In the genomic region with DNA sequence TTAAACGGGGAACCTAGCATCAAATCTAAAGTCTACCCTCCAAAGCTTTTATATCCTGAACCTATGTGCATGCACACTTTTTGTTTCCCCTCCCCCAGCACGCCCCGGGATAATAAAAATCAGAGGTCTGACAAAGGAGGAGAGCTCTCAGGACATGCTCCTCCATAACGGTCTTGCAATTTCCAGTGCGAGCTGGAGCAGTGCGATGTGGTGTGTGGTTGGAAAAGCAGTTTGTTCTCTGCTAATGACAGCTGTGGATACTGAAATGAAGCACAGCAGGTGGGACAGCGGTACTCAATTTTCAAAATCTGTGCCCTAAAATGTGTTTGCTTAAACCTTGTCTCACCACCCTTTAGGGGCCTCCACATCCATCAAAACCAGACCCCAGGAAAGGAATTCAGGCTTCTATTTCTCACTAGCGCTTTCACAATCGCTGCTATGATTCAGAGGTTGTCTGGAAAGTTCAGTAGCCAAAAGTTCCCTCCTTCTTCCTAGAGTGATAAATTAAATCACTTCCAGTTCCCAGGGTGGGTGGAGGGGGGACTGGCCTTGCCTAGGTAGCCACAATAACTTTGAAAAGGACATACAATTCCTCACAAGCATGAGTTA, we compare ENCODE assay signal across 16 cellular contexts.
DNase-seq lines count a peak whose midpoint lies in the region; ATAC-seq and TF ChIP-seq lines count a peak whose summit lies in the region.
"Had no signal": no experiment of that assay in that cellular context is flagged by ENCODE, and none has a peak within 500 bp of the region (broad histone marks: within the 10 kb centered on the region; RNA-seq: fewer than 3 reads in every experiment).

No MANE protein-coding gene starts in this region.

- no peaks in the 10 kb centered on the region for H3K27me3 ChIP-seq in right cardiac atrium (ENCODE audit: control insufficient read depth, insufficient read depth)
- no peaks in the 10 kb centered on the region for H3K27me3 ChIP-seq in brain microvascular endothelial cell (replicated peaks)
- no peaks in the 10 kb centered on the region for H3K27me3 ChIP-seq in ascending aorta
- H3K27me3 ChIP-seq: esophagus muscularis mucosa, uterus had no signal

- ATAC-seq in right cardiac atrium: peak; percentile 63 to 76
- ATAC-seq in GM18909 (IDR thresholded peaks at IDR 0.05; ENCODE audit: poor library complexity, unreplicated experiment): no peak
- no peak for ATAC-seq in GM21723 (IDR thresholded peaks at IDR 0.05; ENCODE audit: unreplicated experiment)
- ATAC-seq: naive thymus-derived CD8-positive, alpha-beta T cell had no signal

- no peaks in the 10 kb centered on the region for H3K4me1 ChIP-seq in right cardiac atrium (ENCODE audit: control insufficient read depth, insufficient read depth, low read length)
- no peaks in the 10 kb centered on the region for H3K4me1 ChIP-seq in ascending aorta
- H3K4me1 ChIP-seq: uterus had no signal

- TF ChIP-seq CTCF in brain microvascular endothelial cell (IDR thresholded peaks at IDR 0.05; ENCODE audit: low read depth, low read length, missing control alignments) (no peak), ascending aorta (IDR thresholded peaks at IDR 0.05) (no peak)

- no peaks in the 10 kb centered on the region for H3K9me3 ChIP-seq in right cardiac atrium (ENCODE audit: control insufficient read depth, low read length)
- H3K9me3 ChIP-seq in ascending aorta: no peaks in the 10 kb centered on the region
- H3K9me3 ChIP-seq: esophagus muscularis mucosa, uterus had no signal

- H3K36me3 ChIP-seq in brain microvascular endothelial cell (replicated peaks) (no peaks in the 10 kb centered on the region), ascending aorta (no peaks in the 10 kb centered on the region)
- H3K36me3 ChIP-seq: esophagus muscularis mucosa, uterus had no signal

- DNase-seq in right cardiac atrium (peak in 1 of 3 donors; percentile 10), cardiac septum (ENCODE audit: low spot score) (no peak), brain microvascular endothelial cell (peak; percentile 89), kidney tubule cell (ENCODE audit: low spot score) (peak; percentile 41), ascending aorta (ENCODE audit: low spot score in 2 of 2) (no peak), cerebellum (ENCODE audit: low spot score) (no peak)
- DNase-seq: activated B cell treated with CpG ODN at 0.5 μM for 24 hours; central memory CD4-positive, alpha-beta T cell; DMS 273 treated with DMSO at 0.1 percent for 48 hours; naive thymus-derived CD8-positive, alpha-beta T cell; NCI-H1105 treated with DMSO at 0.1 percent for 48 hours had no signal

- no peak overlapping the region for H3K4me3 ChIP-seq in right cardiac atrium (ENCODE audit: low read length)
- no peak overlapping the region for H3K4me3 ChIP-seq in brain microvascular endothelial cell (ENCODE audit: low read depth, low read length)
- no peak overlapping the region for H3K4me3 ChIP-seq in ascending aorta
- H3K4me3 ChIP-seq: esophagus muscularis mucosa, GM12878, uterus had no signal

- H3K27ac ChIP-seq in right cardiac atrium (ENCODE audit: low read length) (no peak overlapping the region), brain microvascular endothelial cell (peak overlapping the region; percentile 85), ascending aorta (no peak overlapping the region)
- H3K27ac ChIP-seq: esophagus muscularis mucosa, uterus had no signal

- 61% methylated on average over 9 of the region's 9 CpGs for WGBS in right cardiac atrium

- in situ Hi-C loops in brain microvascular endothelial cell (cut with HindIII; ENCODE audit: low pct_ligation_motif_present, low sequenced_read_pairs): no loop called here

- intact Hi-C loops in right cardiac atrium (cut with DNase I): no loop called here
- intact Hi-C loops in cardiac septum (cut with DNase I): no loop called here
- intact Hi-C loops in ascending aorta (cut with DNase I): no loop called here

Comparison
In these comparisons a context has a peak if more than half of its experiments do, and no peak if none do; other contexts are left out.
1. ATAC-seq: peak in right cardiac atrium (2 of 2); none in GM18909 (single experiment) and GM21723 (single experiment).
2. DNase-seq: peak in brain microvascular endothelial cell (single experiment) and kidney tubule cell (single experiment); none in cardiac septum (single experiment), ascending aorta (0 of 2) and cerebellum (single experiment).